ENCODE assay signal across 28 cellular contexts in the genomic region with DNA sequence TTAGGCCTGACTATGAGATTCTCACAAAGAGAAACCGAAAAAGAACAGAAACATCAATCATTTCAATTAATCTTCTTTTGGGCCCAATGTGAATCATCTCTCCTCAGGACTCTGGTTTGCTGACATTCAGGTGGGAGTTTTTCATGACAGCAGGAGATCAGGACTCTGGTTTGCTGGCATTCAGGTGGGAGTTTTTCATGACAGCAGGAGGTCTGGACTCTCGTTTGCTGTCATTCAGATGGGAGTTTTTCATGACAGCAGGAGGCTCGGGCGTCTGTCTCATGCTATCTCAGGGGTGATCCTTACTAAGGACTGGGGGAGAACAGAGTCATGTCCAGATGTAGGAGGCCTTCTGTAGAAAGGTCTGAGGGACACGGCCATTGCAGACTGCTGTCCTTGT. TPM values are rescaled to one million over a fixed set of nuclear protein-coding genes. Genes with fewer than 3 reads are reported as not detected.
A peak's percentile ranks its signal among the peaks of the same experiment; 100 is the strongest.
DNase-seq lines count a peak whose midpoint lies in the region; ATAC-seq and TF ChIP-seq lines count a peak whose summit lies in the region.
"Had no signal": no experiment of that assay in that cellular context is flagged by ENCODE, and none has a peak within 500 bp of the region (broad histone marks: within the 10 kb centered on the region; RNA-seq: fewer than 3 reads in every experiment).

No MANE protein-coding gene starts in this region.

- CTCF ChIA-PET in activated CD4-positive, alpha-beta memory T cell treated with anti-CD3 and anti-CD28 coated beads for 36 hours (lab: Charles Lee) = no interaction called here
- CTCF ChIA-PET in activated CD4-positive, alpha-beta memory T cell treated with anti-CD3 and anti-CD28 coated beads, Interleukin-2, amount 10 ng/mL, durations not matched to agents 7 days and 5 days (lab: Charles Lee) = no interaction called here
- CTCF ChIA-PET in CD8-positive, alpha-beta memory T cell (lab: Charles Lee) = no interaction called here
- CTCF ChIA-PET in naive thymus-derived CD4-positive, alpha-beta T cell (lab: Charles Lee) = interaction anchor here (1.2 to 1.9 kb wide), 3 partner anchors 15 to 50 kb away, joined by 3 to 5 read pairs (median 3); no protein-coding TSS in a partner anchor
- CTCF ChIA-PET in MCF 10A (lab: Yijun Ruan, JAX) = no interaction called here

- H3K9me3 Mint-ChIP-seq in activated CD4-positive, alpha-beta memory T cell treated with anti-CD3 and anti-CD28 coated beads for 36 hours = peaks cover 20% of the 10 kb centered on the region
- peaks cover 2% of the 10 kb centered on the region for H3K9me3 Mint-ChIP-seq in activated CD4-positive, alpha-beta memory T cell treated with anti-CD3 and anti-CD28 coated beads, Interleukin-2, amount 10 ng/mL, durations not matched to agents 7 days and 5 days
- peaks cover 0 to 12% (median 4%) of the 10 kb centered on the region in 5 donors for H3K9me3 Mint-ChIP-seq in CD8-positive, alpha-beta memory T cell
- peaks cover 11% of the 10 kb centered on the region for H3K9me3 Mint-ChIP-seq in activated naive CD4-positive, alpha-beta T cell treated with anti-CD3 and anti-CD28 coated beads, Interleukin-2, amount 50 U/mL, for 24 hours
- H3K9me3 Mint-ChIP-seq in naive thymus-derived CD4-positive, alpha-beta T cell = peaks cover 0 to 27% (median 15%) of the 10 kb centered on the region in 11 donors
- H3K9me3 Mint-ChIP-seq in MCF 10A (ENCODE audit: unreplicated experiment) = no peaks in the 10 kb centered on the region

- ATAC-seq in naive thymus-derived CD4-positive, alpha-beta T cell = no peak
- ATAC-seq in HG03135 (IDR thresholded peaks at IDR 0.05; ENCODE audit: unreplicated experiment) = no peak
- ATAC-seq: gastrocnemius medialis, HCT116, Panc1, pancreas had no signal

- BruUV-seq in MCF 10A (replicated peaks; lab: Mats Ljungman, UMichigan) = no TSS peak

- H3K4me1 Mint-ChIP-seq in activated CD4-positive, alpha-beta memory T cell treated with anti-CD3 and anti-CD28 coated beads for 36 hours (ENCODE audit: low read depth) = peaks cover 18% of the 10 kb centered on the region
- peaks cover 3% of the 10 kb centered on the region for H3K4me1 Mint-ChIP-seq in activated CD4-positive, alpha-beta memory T cell treated with anti-CD3 and anti-CD28 coated beads, Interleukin-2, amount 10 ng/mL, durations not matched to agents 7 days and 5 days
- H3K4me1 Mint-ChIP-seq in CD8-positive, alpha-beta memory T cell = peaks cover 9 to 13% (median 13%) of the 10 kb centered on the region in 3 donors
- H3K4me1 Mint-ChIP-seq in activated naive CD4-positive, alpha-beta T cell treated with anti-CD3 and anti-CD28 coated beads, Interleukin-2, amount 50 U/mL, for 24 hours = peaks cover 40% of the 10 kb centered on the region
- peaks cover under 1 to 47% (median 20%) of the 10 kb centered on the region in 7 donors for H3K4me1 Mint-ChIP-seq in naive thymus-derived CD4-positive, alpha-beta T cell
- no peaks in the 10 kb centered on the region for H3K4me1 Mint-ChIP-seq in MCF 10A (ENCODE audit: insufficient read depth, unreplicated experiment)
- H3K4me1 Mint-ChIP-seq: B cell, naive B cell had no signal

- TF ChIP-seq CTCF in MCF 10A (IDR thresholded peaks at IDR 0.05; ENCODE audit: unreplicated experiment) = no peak

- H3K36me3 ChIP-seq in CD8-positive, alpha-beta memory T cell (ENCODE audit: insufficient read depth, low read length) = no peaks in the 10 kb centered on the region
- H3K36me3 ChIP-seq in naive thymus-derived CD4-positive, alpha-beta T cell (ENCODE audit: control insufficient read depth in 2 of 3, insufficient read depth in 3 of 3, low read length in 3 of 3) = peaks cover 0 to 19% (median 9%) of the 10 kb centered on the region in 3 experiments
- H3K36me3 ChIP-seq: esophagus muscularis mucosa, gastrocnemius medialis, pancreas, sigmoid colon, SJCRH30, WERI-Rb-1 had no signal

- peaks cover 1% of the 10 kb centered on the region for H3K4me1 ChIP-seq in CD8-positive, alpha-beta memory T cell (ENCODE audit: insufficient read depth, low read length)
- peaks cover 0 to 3% of the 10 kb centered on the region in 2 donors for H3K4me1 ChIP-seq in naive thymus-derived CD4-positive, alpha-beta T cell (ENCODE audit: control insufficient read depth in 2 of 2, insufficient read depth in 2 of 2, low read length in 2 of 2)
- H3K4me1 ChIP-seq: esophagus muscularis mucosa, gastrocnemius medialis, pancreas, sigmoid colon had no signal

- no peak overlapping the region for H3K4me3 ChIP-seq in CD8-positive, alpha-beta memory T cell (ENCODE audit: low read length)
- H3K4me3 ChIP-seq in naive thymus-derived CD4-positive, alpha-beta T cell (ENCODE audit: low read length) = no peak overlapping the region
- H3K4me3 ChIP-seq: esophagus muscularis mucosa, gastrocnemius medialis, pancreas, sigmoid colon, SJCRH30 had no signal

- DNase-seq in activated CD4-positive, alpha-beta memory T cell treated with anti-CD3 and anti-CD28 coated beads for 36 hours = peak; percentile 52
- no peak for DNase-seq in activated CD4-positive, alpha-beta memory T cell treated with anti-CD3 and anti-CD28 coated beads, Interleukin-2, amount 10 ng/mL, durations not matched to agents 7 days and 5 days
- no peak for DNase-seq in CD8-positive, alpha-beta memory T cell
- no peak for DNase-seq in naive thymus-derived CD4-positive, alpha-beta T cell
- DNase-seq in MCF 10A (ENCODE audit: unreplicated experiment) (no peak), NCI-H2081 treated with DMSO at 0.1 percent for 48 hours (lab: John Stamatoyannopoulos, UW) (no peak)
- DNase-seq: activated gamma-delta T cell; Calu3; cerebellar nuclear complex; effector CD4-positive, alpha-beta T cell; EL; gastrocnemius medialis; Kasumi-1; mesenchymal stem cell; naive B cell; NCI-H1092; NCI-H1930; pancreas; sigmoid colon; SJCRH30; WERI-Rb-1 had no signal

- peaks cover 10% of the 10 kb centered on the region for H3K36me3 Mint-ChIP-seq in activated CD4-positive, alpha-beta memory T cell treated with anti-CD3 and anti-CD28 coated beads for 36 hours
- H3K36me3 Mint-ChIP-seq in activated CD4-positive, alpha-beta memory T cell treated with anti-CD3 and anti-CD28 coated beads, Interleukin-2, amount 10 ng/mL, durations not matched to agents 7 days and 5 days (ENCODE audit: low read depth) = peaks cover 3% of the 10 kb centered on the region
- peaks cover 8 to 17% (median 17%) of the 10 kb centered on the region in 3 donors for H3K36me3 Mint-ChIP-seq in CD8-positive, alpha-beta memory T cell
- peaks cover 19% of the 10 kb centered on the region for H3K36me3 Mint-ChIP-seq in activated naive CD4-positive, alpha-beta T cell treated with anti-CD3 and anti-CD28 coated beads, Interleukin-2, amount 50 U/mL, for 24 hours
- H3K36me3 Mint-ChIP-seq in naive thymus-derived CD4-positive, alpha-beta T cell = peaks cover 11 to 44% (median 35%) of the 10 kb centered on the region in 5 donors
- no peaks in the 10 kb centered on the region for H3K36me3 Mint-ChIP-seq in MCF 10A (ENCODE audit: insufficient read depth, unreplicated experiment)

- intact Hi-C loops in activated CD4-positive, alpha-beta memory T cell treated with anti-CD3 and anti-CD28 coated beads for 36 hours (cut with micrococcal nuclease) = loop anchor here (2.0 kb wide), 1 partner anchor 22 kb away; no protein-coding TSS in a partner anchor
- intact Hi-C loops in naive thymus-derived CD4-positive, alpha-beta T cell (cut with micrococcal nuclease) = no loop called here
- intact Hi-C loops in MCF 10A (cut with micrococcal nuclease) = no loop called here

- no peak overlapping the region for H3K4me3 Mint-ChIP-seq in activated CD4-positive, alpha-beta memory T cell treated with anti-CD3 and anti-CD28 coated beads for 36 hours
- H3K4me3 Mint-ChIP-seq in activated CD4-positive, alpha-beta memory T cell treated with anti-CD3 and anti-CD28 coated beads, Interleukin-2, amount 10 ng/mL, durations not matched to agents 7 days and 5 days = no peak overlapping the region
- peak overlapping the region in 1 of 7 donors; percentile 27 for H3K4me3 Mint-ChIP-seq in CD8-positive, alpha-beta memory T cell
- no peak overlapping the region for H3K4me3 Mint-ChIP-seq in activated naive CD4-positive, alpha-beta T cell treated with anti-CD3 and anti-CD28 coated beads, Interleukin-2, amount 50 U/mL, for 24 hours
- no peak overlapping the region for H3K4me3 Mint-ChIP-seq in naive thymus-derived CD4-positive, alpha-beta T cell
- H3K4me3 Mint-ChIP-seq in MCF 10A (ENCODE audit: unreplicated experiment) = no peak overlapping the region
- H3K4me3 Mint-ChIP-seq: B cell; naive B cell; T-helper 1 cell treated with Interleukin-12 subunit alpha and Interleukin-12 subunit beta and Interleukin-4 antibody, amounts not matched to agents 30 μg/mL and 1 μg/mL, for 36 hours had no signal

- H3K27ac ChIP-seq in CD8-positive, alpha-beta memory T cell (ENCODE audit: low read depth, low read length) = no peak overlapping the region
- peak overlapping the region; percentile 14 for H3K27ac ChIP-seq in naive thymus-derived CD4-positive, alpha-beta T cell (ENCODE audit: low read depth, low read length)
- H3K27ac ChIP-seq: esophagus muscularis mucosa, gastrocnemius medialis, pancreas, sigmoid colon, SJCRH30, WERI-Rb-1 had no signal

- H3K9me3 ChIP-seq in CD8-positive, alpha-beta memory T cell (ENCODE audit: low read length) = no peaks in the 10 kb centered on the region
- peaks cover 0 to 11% (median 0%) of the 10 kb centered on the region in 3 experiments for H3K9me3 ChIP-seq in naive thymus-derived CD4-positive, alpha-beta T cell (ENCODE audit: control insufficient read depth in 2 of 3, low read length in 3 of 3)
- H3K9me3 ChIP-seq: esophagus muscularis mucosa, gastrocnemius medialis, pancreas, sigmoid colon had no signal

- no peaks in the 10 kb centered on the region for H3K27me3 Mint-ChIP-seq in activated CD4-positive, alpha-beta memory T cell treated with anti-CD3 and anti-CD28 coated beads for 36 hours
- no peaks in the 10 kb centered on the region for H3K27me3 Mint-ChIP-seq in activated CD4-positive, alpha-beta memory T cell treated with anti-CD3 and anti-CD28 coated beads, Interleukin-2, amount 10 ng/mL, durations not matched to agents 7 days and 5 days
- H3K27me3 Mint-ChIP-seq in CD8-positive, alpha-beta memory T cell = peaks cover 1 to 5% of the 10 kb centered on the region in 2 donors
- no peaks in the 10 kb centered on the region for H3K27me3 Mint-ChIP-seq in activated naive CD4-positive, alpha-beta T cell treated with anti-CD3 and anti-CD28 coated beads, Interleukin-2, amount 50 U/mL, for 24 hours
- H3K27me3 Mint-ChIP-seq in naive thymus-derived CD4-positive, alpha-beta T cell = peaks cover 0 to 7% (median 0%) of the 10 kb centered on the region in 5 donors
- peaks cover 11% of the 10 kb centered on the region for H3K27me3 Mint-ChIP-seq in MCF 10A (ENCODE audit: insufficient read depth, unreplicated experiment)

- POLR2A ChIA-PET in activated CD4-positive, alpha-beta memory T cell treated with anti-CD3 and anti-CD28 coated beads for 36 hours (lab: Charles Lee) = no interaction called here
- POLR2A ChIA-PET in activated CD4-positive, alpha-beta memory T cell treated with anti-CD3 and anti-CD28 coated beads, Interleukin-2, amount 10 ng/mL, durations not matched to agents 7 days and 5 days (lab: Charles Lee) = no interaction called here
- POLR2A ChIA-PET in CD8-positive, alpha-beta memory T cell (lab: Charles Lee) = no interaction called here
- POLR2A ChIA-PET in naive thymus-derived CD4-positive, alpha-beta T cell (lab: Charles Lee) = interaction anchor here (0.7 to 4.3 kb wide), 4 partner anchors 10 to 19 kb away, joined by 3 to 18 read pairs (median 4); no protein-coding TSS in a partner anchor
- POLR2A ChIA-PET in MCF 10A (lab: Yijun Ruan, JAX) = no interaction called here

- H3K27me3 ChIP-seq in CD8-positive, alpha-beta memory T cell (ENCODE audit: insufficient read depth, low read length, poor library complexity, severe bottlenecking) = no peaks in the 10 kb centered on the region
- no peaks in the 10 kb centered on the region for H3K27me3 ChIP-seq in naive thymus-derived CD4-positive, alpha-beta T cell (ENCODE audit: control insufficient read depth in 2 of 2, insufficient read depth in 2 of 2, low read length in 2 of 2)
- H3K27me3 ChIP-seq: gastrocnemius medialis, pancreas, sigmoid colon, SJCRH30 had no signal

- peak overlapping the region; percentile 63 for H3K27ac Mint-ChIP-seq in activated CD4-positive, alpha-beta memory T cell treated with anti-CD3 and anti-CD28 coated beads for 36 hours
- no peak overlapping the region for H3K27ac Mint-ChIP-seq in activated CD4-positive, alpha-beta memory T cell treated with anti-CD3 and anti-CD28 coated beads, Interleukin-2, amount 10 ng/mL, durations not matched to agents 7 days and 5 days
- H3K27ac Mint-ChIP-seq in CD8-positive, alpha-beta memory T cell = peak overlapping the region in 5 of 8 donors; percentile 3 to 81 (median 37)
- H3K27ac Mint-ChIP-seq in activated naive CD4-positive, alpha-beta T cell treated with anti-CD3 and anti-CD28 coated beads, Interleukin-2, amount 50 U/mL, for 24 hours = peak overlapping the region; percentile 83
- peak overlapping the region in 8 of 9 donors; percentile 58 to 91 (median 84) for H3K27ac Mint-ChIP-seq in naive thymus-derived CD4-positive, alpha-beta T cell
- H3K27ac Mint-ChIP-seq in MCF 10A (ENCODE audit: low read depth, unreplicated experiment) = no peak overlapping the region
- H3K27ac Mint-ChIP-seq: B cell; T-helper 1 cell treated with Interleukin-12 subunit alpha and Interleukin-12 subunit beta and Interleukin-4 antibody, amounts not matched to agents 30 μg/mL and 1 μg/mL, for 36 hours had no signal

RNA-seq across cellular contexts. Expression of a gene that starts 40.1 kb away (rescaled TPM):
- total RNA-seq in activated CD4-positive, alpha-beta memory T cell treated with anti-CD3 and anti-CD28 coated beads for 36 hours = 10 to 100 TPM; 16.6 to 17.8 TPM
- total RNA-seq in activated CD4-positive, alpha-beta memory T cell treated with anti-CD3 and anti-CD28 coated beads, Interleukin-2, amount 10 ng/mL, durations not matched to agents 7 days and 5 days = 10 to 100 TPM; 26.8 to 28.6 TPM
- 10 to 100 TPM; 12.4 to 14.8 TPM for total RNA-seq in CD8-positive, alpha-beta memory T cell
- polyA plus RNA-seq in CD8-positive, alpha-beta memory T cell = 9.3 TPM
- 10 to 100 TPM; 21.5 to 37.4 (median 35.1) TPM for total RNA-seq in naive thymus-derived CD4-positive, alpha-beta T cell
- polyA plus RNA-seq in naive thymus-derived CD4-positive, alpha-beta T cell = 10 to 100 TPM in 1 of 2 donors, 1 to 10 TPM in 1; 7.2 to 10.6 TPM
- total RNA-seq in MCF 10A (2022) = 7.0 and 10.3 TPM in 2 replicates

Comparison
In these comparisons a context has a peak if more than half of its experiments do, and no peak if none do; other contexts are left out.
1. H3K27ac Mint-ChIP-seq: peak in activated CD4-positive, alpha-beta memory T cell treated with anti-CD3 and anti-CD28 coated beads for 36 hours (single experiment), CD8-positive, alpha-beta memory T cell (5 of 8), activated naive CD4-positive, alpha-beta T cell treated with anti-CD3 and anti-CD28 coated beads, Interleukin-2, amount 50 U/mL, for 24 hours (single experiment) and naive thymus-derived CD4-positive, alpha-beta T cell (8 of 9); none in activated CD4-positive, alpha-beta memory T cell treated with anti-CD3 and anti-CD28 coated beads, Interleukin-2, amount 10 ng/mL, durations not matched to agents 7 days and 5 days (single experiment) and MCF 10A (single experiment).